26 cellular contexts compared by ENCODE assay signal in the genomic region with DNA sequence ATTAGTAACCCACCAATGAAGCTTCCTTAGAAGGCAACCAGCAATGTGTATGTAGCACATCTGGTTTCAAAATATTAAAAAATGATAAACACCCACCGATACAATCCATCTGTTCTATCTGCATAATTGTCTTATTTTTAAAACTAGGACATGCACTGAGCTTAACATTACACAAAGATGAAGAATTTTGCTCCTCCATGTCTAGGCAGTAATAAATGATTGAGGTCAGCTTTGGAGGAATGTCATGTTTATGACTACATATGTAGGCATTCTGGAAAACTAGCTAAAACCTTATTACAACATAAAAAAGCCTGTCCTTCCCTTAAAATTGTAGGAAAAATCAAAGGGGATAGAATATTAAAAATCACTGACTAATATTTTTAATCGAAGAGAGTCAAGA.
A peak's percentile ranks its signal among the peaks of the same experiment; 100 is the strongest.
DNase-seq lines count a peak whose midpoint lies in the region; ATAC-seq, FAIRE-seq and TF ChIP-seq lines count a peak whose summit lies in the region.
"Had no signal": no experiment of that assay in that cellular context is flagged by ENCODE, and none has a peak within 500 bp of the region (broad histone marks: within the 10 kb centered on the region; RNA-seq: fewer than 3 reads in every experiment).

No MANE protein-coding gene starts in this region.

- no peak for TF ChIP-seq POLR2A in A549 (IDR thresholded peaks at IDR 0.05; ENCODE audit: low read length)

- POLR2A ChIA-PET in A549 (lab: Yijun Ruan, JAX): no interaction called here

- no peak for TF ChIP-seq EP300 in A549 (IDR thresholded peaks at IDR 0.05)

- peak overlapping the region; percentile 94 to 97 for H3K27ac ChIP-seq in A549
- peak overlapping the region; percentile 34 for H3K27ac ChIP-seq in GM23248
- H3K27ac ChIP-seq in small intestine (ENCODE audit: low read depth in 1 of 2, low read length in 1 of 2): no peak overlapping the region
- H3K27ac ChIP-seq: cardiac muscle cell, gastrocnemius medialis, VCaP had no signal

- H3K4me2 ChIP-seq in A549 (no peak overlapping the region), GM23248 (ENCODE audit: unreplicated experiment) (peak overlapping the region; percentile 54)
- H3K4me2 ChIP-seq: SK-N-SH had no signal

- H3K4me3 ChIP-seq in A549 (no peak overlapping the region), GM23248 (0 out of 2 replicates have a peak overlapping the region, but pooled peaks have one; percentile 14), astrocyte of the spinal cord (ENCODE audit: low read depth, low read length) (no peak overlapping the region), H7 (ENCODE audit: insufficient read depth, low read depth, low read length) (no peak overlapping the region), small intestine (ENCODE audit: low read depth in 1 of 2, low read length in 2 of 2) (no peak overlapping the region)
- H3K4me3 ChIP-seq: cardiac muscle cell, gastrocnemius medialis, HAP-1, K562 had no signal

- no peak for ATAC-seq in A549
- ATAC-seq: gastrocnemius medialis, K562 had no signal

- H3K4me1 ChIP-seq in A549 (peaks cover 45% of the 10 kb centered on the region), GM23248 (ENCODE audit: insufficient read depth) (peaks cover 41% of the 10 kb centered on the region), small intestine (ENCODE audit: control insufficient read depth in 2 of 2, insufficient read depth in 1 of 2, low read depth in 1 of 2, low read length in 1 of 2) (no peaks in the 10 kb centered on the region)
- H3K4me1 ChIP-seq: gastrocnemius medialis, HAP-1 had no signal

- no peak for FAIRE-seq in A549 (lab: Jason Lieb, UNC)
- no peak for FAIRE-seq in small intestine (lab: Jason Lieb, UNC)
- FAIRE-seq: G401.6, K562 had no signal

- no peak overlapping the region for H3K9ac ChIP-seq in GM23248
- H3K9ac ChIP-seq: SK-N-SH had no signal

- WGBS in A549 (ENCODE audit: missing lambda C conversion rate): 89% methylated on average over 2 of the region's 2 CpGs
- 47 to 52% methylated on average over 2 of the region's 2 CpGs for WGBS in GM23248 (ENCODE audit: low coverage in 1 of 2, low lambda C conversion rate in 2 of 2, missing lambda C conversion rate in 2 of 2), 2 experiments
- WGBS in small intestine, 3 donors: 59 to 84% (median 74%) methylated on average over 2 of the region's 2 CpGs

- H2AFZ ChIP-seq in GM23248: peak overlapping the region; percentile 59; the same call in 1 of the 2 replicates

- H3K27me3 ChIP-seq in GM23248 (replicated peaks; ENCODE audit: insufficient read depth): no peaks in the 10 kb centered on the region
- H3K27me3 ChIP-seq in H7 (ENCODE audit: control insufficient read depth, insufficient read depth, low read length): no peaks in the 10 kb centered on the region
- H3K27me3 ChIP-seq in small intestine (ENCODE audit: control insufficient read depth in 2 of 2, insufficient read depth in 2 of 2, low read length in 2 of 2): no peaks in the 10 kb centered on the region
- H3K27me3 ChIP-seq: cardiac muscle cell, gastrocnemius medialis had no signal

- TF ChIP-seq CTCF in A549 (IDR thresholded peaks at IDR 0.05): no peak
- no peak for TF ChIP-seq CTCF in astrocyte of the spinal cord (IDR thresholded peaks at IDR 0.05; ENCODE audit: low read depth, low read length)

- H3K9me3 ChIP-seq in A549 (peaks cover 5% of the 10 kb centered on the region; the same call in 2 of the 3 replicates), GM23248 (ENCODE audit: low read depth) (no peaks in the 10 kb centered on the region), small intestine (ENCODE audit: control insufficient read depth, low read depth) (no peaks in the 10 kb centered on the region)
- H3K9me3 ChIP-seq: gastrocnemius medialis, HAP-1, SK-N-SH had no signal

- H4K20me1 ChIP-seq in GM23248 (ENCODE audit: insufficient read depth): no peaks in the 10 kb centered on the region

- CTCF ChIA-PET in A549 (lab: Yijun Ruan, JAX): interaction anchor here (0.7 to 1.6 kb wide), 3 partner anchors 19 to 36 kb away, joined by 3 to 8 read pairs (median 3); no protein-coding TSS in a partner anchor

- no peaks in the 10 kb centered on the region for H3K79me2 ChIP-seq in GM23248 (ENCODE audit: insufficient read depth)

- in situ Hi-C loops in GM23248 (cut with MboI): no loop called here
- in situ Hi-C loops in astrocyte of the spinal cord (cut with HindIII; ENCODE audit: low sequenced_read_pairs): no loop called here

- H3K9me2 ChIP-seq in GM23248 (ENCODE audit: insufficient read depth): no peaks in the 10 kb centered on the region; the same call in 1 of the 2 replicates
- H3K9me2 ChIP-seq: SK-N-SH had no signal

- no peak for TF ChIP-seq RAD21 in A549 (conservative IDR thresholded peaks at IDR 0.05 in 1 of 2, IDR thresholded peaks at IDR 0.05 in 1 of 2)

- no peak for DNase-seq in A549 (ENCODE audit: low read depth in 1 of 2, low spot score in 1 of 2)
- peak; percentile 80 for DNase-seq in GM23248
- DNase-seq in astrocyte of the spinal cord (ENCODE audit: low read depth, low spot score): peak; percentile 39
- DNase-seq in hepatic stellate cell (ENCODE audit: low spot score): peak; percentile 42
- DNase-seq in H7: no peak
- no peak for DNase-seq in NCI-H524 treated with DMSO at 0.1 percent for 48 hours (lab: John Stamatoyannopoulos, UW)
- no peak for DNase-seq in small intestine
- no peak for DNase-seq in glomerular visceral epithelial cell (ENCODE audit: extremely low spot score)
- DNase-seq: 8988T; activated CD4-positive, alpha-beta T cell treated with anti-CD3 and anti-CD28 coated beads, Interleukin-2, amount 10 ng/mL, durations not matched to agents 7 days and 5 days; activated naive CD8-positive, alpha-beta T cell treated with anti-CD3 and anti-CD28 coated beads, Interleukin-2, amount 10 ng/mL, durations not matched to agents 7 days and 5 days; CD4-positive, CD25-positive, alpha-beta regulatory T cell; gastrocnemius medialis; mammary epithelial cell; NCI-H146; NCI-H2171 treated with DMSO at 0.1 percent for 48 hours; NCI-H69; occipital lobe; SK-N-SH; T-helper 2 cell; trophoblast cell had no signal

- H3K36me3 ChIP-seq in GM23248 (ENCODE audit: low read depth) (no peaks in the 10 kb centered on the region), H7 (replicated peaks; ENCODE audit: control insufficient read depth, insufficient read depth, low read length) (no peaks in the 10 kb centered on the region), small intestine (ENCODE audit: control insufficient read depth in 2 of 2, insufficient read depth in 2 of 2, low read length in 2 of 2) (no peaks in the 10 kb centered on the region)
- H3K36me3 ChIP-seq: cardiac muscle cell, gastrocnemius medialis, HAP-1 had no signal

- H3F3A ChIP-seq in GM23248 (ENCODE audit: insufficient read depth): peaks cover 33% of the 10 kb centered on the region

TF ChIP-seq in A549, 52 proteins besides CTCF, POLR2A, EP300 and RAD21 (continues in another document):
- TF ChIP-seq ZC3H11A (IDR thresholded peaks at IDR 0.05): no peak
- TF ChIP-seq BHLHE40 (IDR thresholded peaks at IDR 0.05; ENCODE audit: low read depth, low read length): no peak
- no peak for TF ChIP-seq CHD4 (IDR thresholded peaks at IDR 0.05; ENCODE audit: borderline replicate concordance)
- TF ChIP-seq FOSL2 (IDR thresholded peaks at IDR 0.05): no peak
- no peak for TF ChIP-seq FOSL2 (CRISPR knock-in tag; IDR thresholded peaks at IDR 0.05)
- TF ChIP-seq, protein P1, sequence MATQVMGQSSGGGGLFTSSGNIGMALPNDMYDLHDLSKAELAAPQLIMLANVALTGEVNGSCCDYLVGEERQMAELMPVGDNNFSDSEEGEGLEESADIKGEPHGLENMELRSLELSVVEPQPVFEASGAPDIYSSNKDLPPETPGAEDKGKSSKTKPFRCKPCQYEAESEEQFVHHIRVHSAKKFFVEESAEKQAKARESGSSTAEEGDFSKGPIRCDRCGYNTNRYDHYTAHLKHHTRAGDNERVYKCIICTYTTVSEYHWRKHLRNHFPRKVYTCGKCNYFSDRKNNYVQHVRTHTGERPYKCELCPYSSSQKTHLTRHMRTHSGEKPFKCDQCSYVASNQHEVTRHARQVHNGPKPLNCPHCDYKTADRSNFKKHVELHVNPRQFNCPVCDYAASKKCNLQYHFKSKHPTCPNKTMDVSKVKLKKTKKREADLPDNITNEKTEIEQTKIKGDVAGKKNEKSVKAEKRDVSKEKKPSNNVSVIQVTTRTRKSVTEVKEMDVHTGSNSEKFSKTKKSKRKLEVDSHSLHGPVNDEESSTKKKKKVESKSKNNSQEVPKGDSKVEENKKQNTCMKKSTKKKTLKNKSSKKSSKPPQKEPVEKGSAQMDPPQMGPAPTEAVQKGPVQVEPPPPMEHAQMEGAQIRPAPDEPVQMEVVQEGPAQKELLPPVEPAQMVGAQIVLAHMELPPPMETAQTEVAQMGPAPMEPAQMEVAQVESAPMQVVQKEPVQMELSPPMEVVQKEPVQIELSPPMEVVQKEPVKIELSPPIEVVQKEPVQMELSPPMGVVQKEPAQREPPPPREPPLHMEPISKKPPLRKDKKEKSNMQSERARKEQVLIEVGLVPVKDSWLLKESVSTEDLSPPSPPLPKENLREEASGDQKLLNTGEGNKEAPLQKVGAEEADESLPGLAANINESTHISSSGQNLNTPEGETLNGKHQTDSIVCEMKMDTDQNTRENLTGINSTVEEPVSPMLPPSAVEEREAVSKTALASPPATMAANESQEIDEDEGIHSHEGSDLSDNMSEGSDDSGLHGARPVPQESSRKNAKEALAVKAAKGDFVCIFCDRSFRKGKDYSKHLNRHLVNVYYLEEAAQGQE (IDR thresholded peaks at IDR 0.05): no peak
- no peak for TF ChIP-seq ZNF302 (CRISPR knock-in tag; IDR thresholded peaks at IDR 0.05)
- TF ChIP-seq CHD2 (IDR thresholded peaks at IDR 0.05; ENCODE audit: low read length, partially characterized antibody): no peak
- no peak for TF ChIP-seq NPAS2 (CRISPR knock-in tag; IDR thresholded peaks at IDR 0.05; ENCODE audit: borderline replicate concordance)
- no peak for TF ChIP-seq NFE2L2 (conservative IDR thresholded peaks at IDR 0.05; ENCODE audit: low read length)
- no peak for TF ChIP-seq RARB (CRISPR knock-in tag; IDR thresholded peaks at IDR 0.05)
- TF ChIP-seq, protein P2, sequence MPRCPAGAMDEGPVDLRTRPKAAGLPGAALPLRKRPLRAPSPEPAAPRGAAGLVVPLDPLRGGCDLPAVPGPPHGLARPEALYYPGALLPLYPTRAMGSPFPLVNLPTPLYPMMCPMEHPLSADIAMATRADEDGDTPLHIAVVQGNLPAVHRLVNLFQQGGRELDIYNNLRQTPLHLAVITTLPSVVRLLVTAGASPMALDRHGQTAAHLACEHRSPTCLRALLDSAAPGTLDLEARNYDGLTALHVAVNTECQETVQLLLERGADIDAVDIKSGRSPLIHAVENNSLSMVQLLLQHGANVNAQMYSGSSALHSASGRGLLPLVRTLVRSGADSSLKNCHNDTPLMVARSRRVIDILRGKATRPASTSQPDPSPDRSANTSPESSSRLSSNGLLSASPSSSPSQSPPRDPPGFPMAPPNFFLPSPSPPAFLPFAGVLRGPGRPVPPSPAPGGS (IDR thresholded peaks at IDR 0.05): no peak
- no peak for TF ChIP-seq JUN (IDR thresholded peaks at IDR 0.05)
- TF ChIP-seq FOSB (CRISPR knock-in tag; IDR thresholded peaks at IDR 0.05): no peak
- TF ChIP-seq RFX5 (IDR thresholded peaks at IDR 0.05): no peak
- no peak for TF ChIP-seq SREBF2 (IDR thresholded peaks at IDR 0.05)
- TF ChIP-seq TP53 (CRISPR knock-in tag; IDR thresholded peaks at IDR 0.05): no peak
- no peak for TF ChIP-seq JUNB (IDR thresholded peaks at IDR 0.05)

Comparison
In these comparisons a context has a peak if more than half of its experiments do, and no peak if none do; other contexts are left out.
1. DNase-seq: peak in GM23248 (single experiment), astrocyte of the spinal cord (single experiment) and hepatic stellate cell (single experiment); none in A549 (0 of 2), H7 (single experiment), NCI-H524 treated with DMSO at 0.1 percent for 48 hours (single experiment), small intestine (single experiment) and glomerular visceral epithelial cell (single experiment).
2. H3K27ac ChIP-seq: peak in A549 (2 of 2) and GM23248 (single experiment); none in small intestine (0 of 2).